Comparison of ENCODE assay signal across 20 cellular contexts in the genomic region with DNA sequence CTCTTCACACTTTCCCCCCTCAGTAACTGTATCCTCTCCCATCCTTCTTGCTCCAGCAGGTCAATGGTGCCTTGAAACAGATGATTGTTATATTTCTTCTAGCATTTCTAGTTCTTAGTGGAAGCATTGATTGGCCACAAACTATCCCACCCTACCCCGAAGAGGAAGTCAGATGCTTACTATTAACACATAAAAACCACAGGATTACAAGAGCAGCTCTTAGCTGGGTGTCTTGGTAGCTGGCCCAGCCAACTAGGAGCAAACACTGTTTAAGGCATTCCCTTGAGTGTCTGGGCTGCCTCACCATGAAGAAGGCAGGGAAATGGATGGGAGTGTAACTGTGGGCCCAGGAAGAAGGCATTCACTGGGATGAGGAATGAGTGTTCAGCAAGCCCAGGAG.
"Had no signal": no experiment of that assay in that cellular context is flagged by ENCODE, and none has a peak within 500 bp of the region (broad histone marks: within the 10 kb centered on the region; RNA-seq: fewer than 3 reads in every experiment).

No MANE protein-coding gene starts in this region.

- H3K4me1 Mint-ChIP-seq: activated B cell treated with CpG ODN at 0.5 μM for 24 hours; activated CD4-positive, alpha-beta memory T cell treated with anti-CD3 and anti-CD28 coated beads, Interleukin-2, amount 10 ng/mL, durations not matched to agents 7 days and 5 days; activated CD8-positive, alpha-beta memory T cell treated with anti-CD3 and anti-CD28 coated beads, Interleukin-2, amount 10 ng/mL, durations not matched to agents 7 days and 5 days; activated naive CD8-positive, alpha-beta T cell treated with anti-CD3 and anti-CD28 coated beads, Interleukin-2, amount 10 ng/mL, durations not matched to agents 7 days and 5 days had no signal

- H3K36me3 Mint-ChIP-seq: activated CD8-positive, alpha-beta memory T cell treated with anti-CD3 and anti-CD28 coated beads, Interleukin-2, amount 10 ng/mL, durations not matched to agents 7 days and 5 days; activated naive CD8-positive, alpha-beta T cell treated with anti-CD3 and anti-CD28 coated beads, Interleukin-2, amount 10 ng/mL, durations not matched to agents 7 days and 5 days; mesothelial cell of epicardium had no signal

- H3K27me3 ChIP-seq: body of pancreas, tibial nerve, uterus had no signal

- H3K36me3 ChIP-seq: prostate gland, tibial nerve, uterus had no signal

- H3K27ac Mint-ChIP-seq: activated B cell treated with CpG ODN at 0.5 μM for 24 hours; activated CD4-positive, alpha-beta memory T cell treated with anti-CD3 and anti-CD28 coated beads, Interleukin-2, amount 10 ng/mL, durations not matched to agents 7 days and 5 days; activated CD8-positive, alpha-beta memory T cell treated with anti-CD3 and anti-CD28 coated beads, Interleukin-2, amount 10 ng/mL, durations not matched to agents 7 days and 5 days; activated naive CD8-positive, alpha-beta T cell treated with anti-CD3 and anti-CD28 coated beads, Interleukin-2, amount 10 ng/mL, durations not matched to agents 7 days and 5 days; effector memory CD8-positive, alpha-beta T cell; mesothelial cell of epicardium; stimulated activated naive CD8-positive, alpha-beta T cell treated with anti-CD3 and anti-CD28 coated beads, Interleukin-15, Interleukin-2, amounts not matched to agents 100 ng/mL and 50 ng/mL, for 24 hours had no signal

- H3K4me3 ChIP-seq: body of pancreas, lung, prostate gland, tibial nerve, uterus had no signal

- DNase-seq: activated B cell treated with CpG ODN at 0.5 μM for 24 hours; activated CD4-positive, alpha-beta memory T cell treated with anti-CD3 and anti-CD28 coated beads, Interleukin-2, amount 10 ng/mL, durations not matched to agents 7 days and 5 days; activated CD4-positive, alpha-beta T cell treated with anti-CD3 and anti-CD28 coated beads for 4 hours; activated CD8-positive, alpha-beta memory T cell treated with anti-CD3 and anti-CD28 coated beads, Interleukin-2, amount 10 ng/mL, durations not matched to agents 7 days and 5 days; activated naive CD4-positive, alpha-beta T cell; activated naive CD8-positive, alpha-beta T cell treated with anti-CD3 and anti-CD28 coated beads, Interleukin-2, amount 10 ng/mL, durations not matched to agents 7 days and 5 days; body of pancreas; effector memory CD8-positive, alpha-beta T cell; foreskin keratinocyte; hypothalamus; kidney; right cardiac atrium; T-helper 2 cell; uterus had no signal

- H3K9me3 ChIP-seq: body of pancreas, prostate gland, tibial nerve, uterus had no signal

- H3K4me1 ChIP-seq: body of pancreas, foreskin keratinocyte, prostate gland, tibial nerve, uterus had no signal

- H3K9me3 Mint-ChIP-seq: activated B cell treated with CpG ODN at 0.5 μM for 24 hours; activated CD4-positive, alpha-beta memory T cell treated with anti-CD3 and anti-CD28 coated beads, Interleukin-2, amount 10 ng/mL, durations not matched to agents 7 days and 5 days; activated naive CD8-positive, alpha-beta T cell treated with anti-CD3 and anti-CD28 coated beads, Interleukin-2, amount 10 ng/mL, durations not matched to agents 7 days and 5 days; effector memory CD8-positive, alpha-beta T cell; mesothelial cell of epicardium; stimulated activated naive CD8-positive, alpha-beta T cell treated with anti-CD3 and anti-CD28 coated beads, Interleukin-15, Interleukin-2, amounts not matched to agents 100 ng/mL and 50 ng/mL, for 24 hours had no signal

- H3K4me3 Mint-ChIP-seq: activated B cell treated with CpG ODN at 0.5 μM for 24 hours; activated CD4-positive, alpha-beta memory T cell treated with anti-CD3 and anti-CD28 coated beads, Interleukin-2, amount 10 ng/mL, durations not matched to agents 7 days and 5 days; activated CD8-positive, alpha-beta memory T cell treated with anti-CD3 and anti-CD28 coated beads, Interleukin-2, amount 10 ng/mL, durations not matched to agents 7 days and 5 days; activated naive CD8-positive, alpha-beta T cell treated with anti-CD3 and anti-CD28 coated beads, Interleukin-2, amount 10 ng/mL, durations not matched to agents 7 days and 5 days; mesothelial cell of epicardium; stimulated activated naive CD8-positive, alpha-beta T cell treated with anti-CD3 and anti-CD28 coated beads, Interleukin-15, Interleukin-2, amounts not matched to agents 100 ng/mL and 50 ng/mL, for 24 hours had no signal

- ATAC-seq: activated CD8-positive, alpha-beta memory T cell treated with anti-CD3 and anti-CD28 coated beads, Interleukin-2, amount 10 ng/mL, durations not matched to agents 7 days and 5 days; body of pancreas; effector memory CD8-positive, alpha-beta T cell; foreskin keratinocyte; left lobe of liver; right cardiac atrium had no signal

- H3K27ac ChIP-seq: body of pancreas, foreskin keratinocyte, prostate gland, tibial nerve, uterus had no signal
